12 cellular contexts compared by ENCODE assay signal in genomic region chr11:96158126-96158525, GRCh38.
DNase-seq lines count a peak whose midpoint lies in the region; ATAC-seq and TF ChIP-seq lines count a peak whose summit lies in the region.
"Had no signal": no experiment of that assay in that cellular context is flagged by ENCODE, and none has a peak within 500 bp of the region (broad histone marks: within the 10 kb centered on the region; RNA-seq: fewer than 3 reads in every experiment).

No MANE protein-coding gene starts in this region.

- no peak for DNase-seq in CD4-positive, CD25-positive, alpha-beta regulatory T cell
- DNase-seq in PC-3: no peak
- no peak for DNase-seq in esophagus squamous epithelium (lab: John Stamatoyannopoulos, UW)
- no peak for DNase-seq in sigmoid colon
- DNase-seq in NOMO-1 treated with dmso at 0.1 percent for 144 hours (lab: John Stamatoyannopoulos, UW; ENCODE audit: unreplicated experiment): no peak
- no peak for DNase-seq in substantia nigra (lab: John Stamatoyannopoulos, UW)
- DNase-seq: activated CD4-positive, alpha-beta T cell treated with anti-CD3 and anti-CD28 coated beads, Interleukin-2, amount 50 U/mL, for 48 hours; amygdala; NCI-H187; stimulated activated CD4-positive, alpha-beta T cell treated with anti-CD3 and anti-CD28 coated beads, Interleukin-1b, Interleukin-23, amount 100 ng/mL, for 48 hours; stimulated activated naive B cell treated with anti-CD40 and anti-IgM and Interleukin-4, amounts not matched to agents 10 μg/mL and 1 μg/mL and 100 μg/mL, for 72 hours had no signal

- H3K79me2 ChIP-seq in PC-3 (ENCODE audit: low read length): 0 out of 2 replicates have a peak, but pooled peaks cover 3% of the 10 kb centered on the region

- H4K20me1 ChIP-seq in PC-3 (ENCODE audit: low read length): no peaks in the 10 kb centered on the region

- ATAC-seq in CD4-positive, CD25-positive, alpha-beta regulatory T cell (ENCODE audit: low read depth in 2 of 2): no peak
- ATAC-seq in PC-3: no peak
- ATAC-seq in GM18511 (IDR thresholded peaks at IDR 0.05; ENCODE audit: unreplicated experiment): no peak
- ATAC-seq: stimulated activated naive B cell treated with anti-CD40 and anti-IgM and Interleukin-4, amounts not matched to agents 10 μg/mL and 1 μg/mL and 100 μg/mL, for 72 hours had no signal

- intact Hi-C loops in PC-3 (cut with micrococcal nuclease): no loop called here
- intact Hi-C loops in esophagus squamous epithelium (cut with DNase I): no loop called here
- intact Hi-C loops in sigmoid colon (cut with DNase I): no loop called here

- 69 to 75% methylated on average over 1 of the region's 1 CpG for WGBS in esophagus squamous epithelium, 2 donors
- WGBS in sigmoid colon, 2 donors: 81 to 86% methylated on average over 1 of the region's 1 CpG

- H3K27me3 Mint-ChIP-seq in CD4-positive, CD25-positive, alpha-beta regulatory T cell: no peaks in the 10 kb centered on the region
- H3K27me3 Mint-ChIP-seq: stimulated activated naive B cell treated with anti-CD40 and anti-IgM and Interleukin-4, amounts not matched to agents 10 μg/mL and 1 μg/mL and 100 μg/mL, for 72 hours had no signal

- no peaks in the 10 kb centered on the region for H3K9me3 Mint-ChIP-seq in CD4-positive, CD25-positive, alpha-beta regulatory T cell
- H3K9me3 Mint-ChIP-seq: stimulated activated naive B cell treated with anti-CD40 and anti-IgM and Interleukin-4, amounts not matched to agents 10 μg/mL and 1 μg/mL and 100 μg/mL, for 72 hours had no signal

- H3K36me3 ChIP-seq in CD4-positive, CD25-positive, alpha-beta regulatory T cell (ENCODE audit: control insufficient read depth, insufficient read depth, low read length): no peaks in the 10 kb centered on the region
- H3K36me3 ChIP-seq in PC-3 (ENCODE audit: low read depth, low read length) (no peaks in the 10 kb centered on the region), esophagus squamous epithelium (no peaks in the 10 kb centered on the region), sigmoid colon (no peaks in the 10 kb centered on the region)

- H3K27ac ChIP-seq in CD4-positive, CD25-positive, alpha-beta regulatory T cell (ENCODE audit: insufficient read depth, low read length, poor library complexity, severe bottlenecking): peak overlapping the region; percentile 20
- peak overlapping the region; percentile 80 for H3K27ac ChIP-seq in PC-3 (ENCODE audit: low read length)
- peak overlapping the region in 3 of 4 donors; percentile 69 to 83 (median 83) for H3K27ac ChIP-seq in esophagus squamous epithelium
- peak overlapping the region in 3 of 4 donors; percentile 74 to 83 (median 78) for H3K27ac ChIP-seq in sigmoid colon
- no peak overlapping the region for H3K27ac ChIP-seq in substantia nigra (ENCODE audit: low read depth, low read length, poor library complexity, severe bottlenecking)

- H3K4me1 Mint-ChIP-seq in CD4-positive, CD25-positive, alpha-beta regulatory T cell: peaks cover 27 to 67% (median 44%) of the 10 kb centered on the region in 4 donors

- no peaks in the 10 kb centered on the region for H3K9me2 ChIP-seq in PC-3 (replicated peaks; ENCODE audit: low read length)

- H3K27me3 ChIP-seq in CD4-positive, CD25-positive, alpha-beta regulatory T cell (ENCODE audit: control insufficient read depth, insufficient read depth, low read length): no peaks in the 10 kb centered on the region
- H3K27me3 ChIP-seq in PC-3 (ENCODE audit: low read length): no peaks in the 10 kb centered on the region
- H3K27me3 ChIP-seq in esophagus squamous epithelium: no peaks in the 10 kb centered on the region
- no peaks in the 10 kb centered on the region for H3K27me3 ChIP-seq in sigmoid colon

- H3K27ac Mint-ChIP-seq in CD4-positive, CD25-positive, alpha-beta regulatory T cell: peak overlapping the region; percentile 53 to 93 (median 79)

- BruUV-seq in PC-3 (replicated peaks; lab: Mats Ljungman, UMichigan): no TSS peak

- TF ChIP-seq CTCF in PC-3 (conservative IDR thresholded peaks at IDR 0.05; ENCODE audit: low read depth, low read length): no peak
- TF ChIP-seq CTCF in esophagus squamous epithelium (IDR thresholded peaks at IDR 0.05): no peak
- TF ChIP-seq CTCF in sigmoid colon (IDR thresholded peaks at IDR 0.05): no peak

- H3K4me1 ChIP-seq in CD4-positive, CD25-positive, alpha-beta regulatory T cell (ENCODE audit: control insufficient read depth, insufficient read depth, low read length, poor library complexity, severe bottlenecking): peaks cover 29% of the 10 kb centered on the region
- H3K4me1 ChIP-seq in PC-3 (ENCODE audit: insufficient read depth, low read length) (peaks cover 53% of the 10 kb centered on the region), esophagus squamous epithelium (peaks cover 27 to 59% (median 32%) of the 10 kb centered on the region in 3 donors), sigmoid colon (peaks cover 0 to 71% (median 56%) of the 10 kb centered on the region in 4 donors)

- H2AFZ ChIP-seq in PC-3 (ENCODE audit: low read length): no peak overlapping the region

- peaks cover 9% of the 10 kb centered on the region for H3K36me3 Mint-ChIP-seq in CD4-positive, CD25-positive, alpha-beta regulatory T cell

- no peak for TF ChIP-seq EP300 in sigmoid colon (IDR thresholded peaks at IDR 0.05)

- no peak overlapping the region for H3K4me2 ChIP-seq in PC-3 (ENCODE audit: low read length)

- TF ChIP-seq POLR2A in esophagus squamous epithelium (IDR thresholded peaks at IDR 0.05): no peak
- no peak for TF ChIP-seq POLR2A in sigmoid colon (IDR thresholded peaks at IDR 0.05)

- no peak overlapping the region for H3K9ac ChIP-seq in PC-3 (ENCODE audit: low read length)

- H3K4me3 Mint-ChIP-seq in CD4-positive, CD25-positive, alpha-beta regulatory T cell: peak overlapping the region in 2 of 4 donors; percentile 22 to 56
- H3K4me3 Mint-ChIP-seq: stimulated activated naive B cell treated with anti-CD40 and anti-IgM and Interleukin-4, amounts not matched to agents 10 μg/mL and 1 μg/mL and 100 μg/mL, for 72 hours had no signal

- H3K4me3 ChIP-seq in CD4-positive, CD25-positive, alpha-beta regulatory T cell (ENCODE audit: low read depth, low read length): no peak overlapping the region
- H3K4me3 ChIP-seq in PC-3 (ENCODE audit: low read length) (no peak overlapping the region), esophagus squamous epithelium (no peak overlapping the region), sigmoid colon (no peak overlapping the region)

- CTCF ChIA-PET in PC-3 (lab: Charles Lee): no interaction called here

- no peaks in the 10 kb centered on the region for H3F3A ChIP-seq in PC-3 (ENCODE audit: low read length, unreplicated experiment)

- POLR2A ChIA-PET in PC-3 (lab: Charles Lee; ENCODE audit: unreplicated experiment): no interaction called here

- H3K9me3 ChIP-seq in CD4-positive, CD25-positive, alpha-beta regulatory T cell (ENCODE audit: control insufficient read depth in 2 of 2, low read length in 2 of 2): no peaks in the 10 kb centered on the region
- H3K9me3 ChIP-seq in PC-3 (ENCODE audit: low read length) (no peaks in the 10 kb centered on the region), esophagus squamous epithelium (no peaks in the 10 kb centered on the region), sigmoid colon (no peaks in the 10 kb centered on the region)
